ENCODE assay signal across 8 cellular contexts in genomic region chr1:166840309-166841302, GRCh38. TPM values are rescaled to one million over a fixed set of nuclear protein-coding genes. Genes with fewer than 3 reads are reported as not detected.
DNase-seq lines count a peak whose midpoint lies in the region; ATAC-seq and TF ChIP-seq lines count a peak whose summit lies in the region.

No MANE protein-coding gene starts in this region.

- peak overlapping the region; percentile 69 for H2AFZ ChIP-seq in neural cell (ENCODE audit: low read depth, low read length)

- H4K20me1 ChIP-seq in neural cell (ENCODE audit: insufficient read depth) = no peaks in the 10 kb centered on the region

- DNase-seq in GM12865 (ENCODE audit: low read depth) (no peak), SK-N-MC (ENCODE audit: low read depth, low spot score) (no peak), erythroblast (lab: John Stamatoyannopoulos, UW) (peak; percentile 25 to 71), NCI-H1092 treated with DMSO at 0.1 percent for 48 hours (lab: John Stamatoyannopoulos, UW) (no peak), dedifferentiated amniotic fluid mesenchymal stem cell (ENCODE audit: extremely low spot score) (no peak), GOT3 (lab: John Stamatoyannopoulos, UW) (no peak)

- no peak for TF ChIP-seq POLR2A in erythroblast (IDR thresholded peaks at IDR 0.05; ENCODE audit: low read length)

- no peak for TF ChIP-seq RAD21 in neural cell (conservative IDR thresholded peaks at IDR 0.05)

- TF ChIP-seq EP300 in neural cell (conservative IDR thresholded peaks at IDR 0.05; ENCODE audit: poor library complexity, severe bottlenecking) = no peak

- ATAC-seq in HG02970 (IDR thresholded peaks at IDR 0.05; ENCODE audit: low FRiP score, unreplicated experiment) = no peak

- H3K4me2 ChIP-seq in neural cell (ENCODE audit: low read length) = peak overlapping the region; percentile 96

- no peak for TF ChIP-seq CTCF in GM12865 (IDR thresholded peaks at IDR 0.05; ENCODE audit: insufficient read depth, low read depth, low read length, missing control alignments)
- no peak for TF ChIP-seq CTCF in neural cell (IDR thresholded peaks at IDR 0.05; ENCODE audit: poor library complexity, severe bottlenecking)

- H3K4me3 ChIP-seq in GM12865 (ENCODE audit: low read depth, low read length) (peak overlapping the region; percentile 85), SK-N-MC (peak overlapping the region; percentile 92), neural cell (ENCODE audit: low read length) (peak overlapping the region; percentile 88)

- no peaks in the 10 kb centered on the region for H3F3A ChIP-seq in neural cell (ENCODE audit: insufficient read depth, low read length, poor library complexity, severe bottlenecking)

- H3K9me2 ChIP-seq in neural cell (ENCODE audit: insufficient read depth, low read length) = no peaks in the 10 kb centered on the region

- peaks cover 23% of the 10 kb centered on the region for H3K79me2 ChIP-seq in neural cell (replicated peaks; ENCODE audit: insufficient read depth, low read length)

- H3K27ac ChIP-seq in SK-N-MC = no peak overlapping the region
- H3K27ac ChIP-seq in neural cell (ENCODE audit: low read length) = peak overlapping the region; percentile 56

- H3K27me3 ChIP-seq in neural cell (ENCODE audit: insufficient read depth, low read depth, low read length) = no peaks in the 10 kb centered on the region

- peak overlapping the region; percentile 82 for H3K9ac ChIP-seq in SK-N-MC (ENCODE audit: insufficient read length)
- H3K9ac ChIP-seq in neural cell (ENCODE audit: low read length) = peak overlapping the region; percentile 83

- H3K36me3 ChIP-seq in SK-N-MC (ENCODE audit: insufficient read depth, low read length) (peaks cover 51% of the 10 kb centered on the region), neural cell (ENCODE audit: insufficient read depth, low read length) (peaks cover 10% of the 10 kb centered on the region)

- no peaks in the 10 kb centered on the region for H3K9me3 ChIP-seq in SK-N-MC (ENCODE audit: low read depth, low read length)
- H3K9me3 ChIP-seq in neural cell (ENCODE audit: low read length) = no peaks in the 10 kb centered on the region

TF ChIP-seq in neural cell, 6 proteins besides CTCF, POLR2A, EP300 and RAD21:
- TF ChIP-seq SMC3 (conservative IDR thresholded peaks at IDR 0.05; ENCODE audit: poor library complexity) = no peak

RNA-seq across cellular contexts. Expression of gene POGK, which starts 1.3 kb away (rescaled TPM):
- polyA plus RNA-seq in neural cell = 39.3 and 43.6 TPM in 2 replicates
- 77.9 and 79.2 TPM in 2 replicates for polyA minus RNA-seq in neural cell

RNA-seq across cellular contexts. Expression of gene TADA1, which starts 35.5 kb away (rescaled TPM):
- polyA plus RNA-seq in neural cell = 99.6 and 101 TPM in 2 replicates
- 88.2 and 96.7 TPM in 2 replicates for polyA minus RNA-seq in neural cell

Comparison
In these comparisons a context has a peak if more than half of its experiments do, and no peak if none do; other contexts are left out.
1. DNase-seq: peak in erythroblast (2 of 2); none in GM12865 (single experiment), SK-N-MC (single experiment), NCI-H1092 treated with DMSO at 0.1 percent for 48 hours (single experiment), dedifferentiated amniotic fluid mesenchymal stem cell (single experiment) and GOT3 (single experiment).
2. Peak in every context shown above with its lines, with median percentiles within 50 percentile points of each other: H3K4me3 ChIP-seq.